Comparison of ENCODE assay signal across 22 cellular contexts in genomic region chr9:134888603-134889195, GRCh38. TPM values are rescaled to one million over a fixed set of nuclear protein-coding genes. Genes with fewer than 3 reads are reported as not detected.
"Had no signal": no experiment of that assay in that cellular context is flagged by ENCODE, and none has a peak within 500 bp of the region (broad histone marks: within the 10 kb centered on the region; RNA-seq: fewer than 3 reads in every experiment).

No MANE protein-coding gene starts in this region.

- H3K4me1 ChIP-seq: right atrium auricular region had no signal

- H3K36me3 ChIP-seq: left ventricle myocardium inferior, right atrium auricular region had no signal

- H3K27ac Mint-ChIP-seq: activated CD8-positive, alpha-beta T cell treated with anti-CD3 and anti-CD28 coated beads, Interleukin-2, amount 10 ng/mL, durations not matched to agents 7 days and 5 days; natural killer cell treated with Interleukin-12 subunit alpha and Interleukin-12 subunit beta and Interleukin-15 and Interleukin-18, amount 100 ng/mL, for 72 hours; stimulated activated naive CD8-positive, alpha-beta T cell treated with anti-CD3 and anti-CD28 coated beads, Interleukin-15, Interleukin-2, amounts not matched to agents 100 ng/mL and 50 ng/mL, for 24 hours; WTC11 had no signal

- H3K36me3 Mint-ChIP-seq: natural killer cell treated with Interleukin-12 subunit alpha and Interleukin-12 subunit beta and Interleukin-15 and Interleukin-18, amount 100 ng/mL, for 72 hours; WTC11 had no signal

- H3K27me3 ChIP-seq: right atrium auricular region had no signal

- FAIRE-seq: astrocyte, bronchial epithelial cell, kidney had no signal

- H3K4me3 Mint-ChIP-seq: activated CD8-positive, alpha-beta T cell treated with anti-CD3 and anti-CD28 coated beads, Interleukin-2, amount 10 ng/mL, durations not matched to agents 7 days and 5 days; natural killer cell treated with Interleukin-12 subunit alpha and Interleukin-12 subunit beta and Interleukin-15 and Interleukin-18, amount 100 ng/mL, for 72 hours; stimulated activated naive CD8-positive, alpha-beta T cell treated with anti-CD3 and anti-CD28 coated beads, Interleukin-15, Interleukin-2, amounts not matched to agents 100 ng/mL and 50 ng/mL, for 24 hours; WTC11 had no signal

- H3K4me2 ChIP-seq: smooth muscle cell had no signal

- DNase-seq: activated CD4-positive, alpha-beta T cell treated with anti-CD3 and anti-CD28 coated beads for 48 hours; activated naive CD4-positive, alpha-beta T cell treated with anti-CD3 and anti-CD28 coated beads, Interleukin-2, amount 50 U/mL, for 16 hours; activated T-cell treated with anti-CD3 and anti-CD28 coated beads for 4 hours; hypothalamus; kidney; left ventricle myocardium inferior; mesenchymal stem cell; nucleus accumbens; T-helper 2 cell had no signal

- ATAC-seq: activated CD8-positive, alpha-beta T cell treated with anti-CD3 and anti-CD28 coated beads, Interleukin-2, amount 10 ng/mL, durations not matched to agents 7 days and 5 days; natural killer cell treated with Interleukin-12 subunit alpha and Interleukin-12 subunit beta and Interleukin-15 and Interleukin-18, amount 100 ng/mL, for 72 hours; WTC11 had no signal

- H3K4me3 ChIP-seq: left ventricle myocardium inferior, right atrium auricular region, smooth muscle cell had no signal

- H3K27ac ChIP-seq: left ventricle myocardium inferior, right atrium auricular region had no signal

- H3K9me3 ChIP-seq: left ventricle myocardium inferior, right atrium auricular region had no signal

- H3K9me3 Mint-ChIP-seq: natural killer cell treated with Interleukin-12 subunit alpha and Interleukin-12 subunit beta and Interleukin-15 and Interleukin-18, amount 100 ng/mL, for 72 hours; stimulated activated naive CD8-positive, alpha-beta T cell treated with anti-CD3 and anti-CD28 coated beads, Interleukin-15, Interleukin-2, amounts not matched to agents 100 ng/mL and 50 ng/mL, for 24 hours had no signal

- H3K4me1 Mint-ChIP-seq: WTC11 had no signal

RNA-seq across cellular contexts. Expression of gene FCN2, which starts 8.1 kb away (rescaled TPM):
- total RNA-seq: activated CD8-positive, alpha-beta T cell treated with anti-CD3 and anti-CD28 coated beads, Interleukin-2, amount 10 ng/mL, durations not matched to agents 7 days and 5 days; astrocyte; bronchial epithelial cell; chondrocyte; dermis microvascular lymphatic vessel endothelial cell; left ventricle myocardium inferior; natural killer cell treated with Interleukin-12 subunit alpha and Interleukin-12 subunit beta and Interleukin-15 and Interleukin-18, amount 100 ng/mL, for 72 hours; posterior vena cava; right atrium auricular region; smooth muscle cell; temporal lobe; urinary bladder; WTC11 had no signal
- polyA plus RNA-seq: smooth muscle cell had no signal

RNA-seq across cellular contexts. Expression of gene FCN1, which starts 29.0 kb away (rescaled TPM):
- total RNA-seq: activated CD8-positive, alpha-beta T cell treated with anti-CD3 and anti-CD28 coated beads, Interleukin-2, amount 10 ng/mL, durations not matched to agents 7 days and 5 days; astrocyte; bronchial epithelial cell; chondrocyte; dermis microvascular lymphatic vessel endothelial cell; natural killer cell treated with Interleukin-12 subunit alpha and Interleukin-12 subunit beta and Interleukin-15 and Interleukin-18, amount 100 ng/mL, for 72 hours; smooth muscle cell; WTC11 had no signal
